In genomic region chr13:59823495-59823894, GRCh38 we compare ENCODE assay signal across 14 cellular contexts.
DNase-seq lines count a peak whose midpoint lies in the region; ATAC-seq and TF ChIP-seq lines count a peak whose summit lies in the region.
"Had no signal": no experiment of that assay in that cellular context is flagged by ENCODE, and none has a peak within 500 bp of the region (broad histone marks: within the 10 kb centered on the region; RNA-seq: fewer than 3 reads in every experiment).

No MANE protein-coding gene starts in this region.

- peak in 1 of 2 experiments; percentile 9; a peak in 1 of 4 replicates for TF ChIP-seq EP300 in SK-N-SH (IDR thresholded peaks at IDR 0.05; ENCODE audit: borderline replicate concordance in 1 of 2, low read depth in 1 of 2, low read length in 1 of 2)

- 38% methylated on average over 2 of the region's 2 CpGs for WGBS in SK-N-SH (ENCODE audit: low lambda C conversion rate)

- H3K79me2 ChIP-seq in SK-N-SH (ENCODE audit: insufficient read depth) = no peaks in the 10 kb centered on the region

- peaks cover 12% of the 10 kb centered on the region for H3F3A ChIP-seq in SK-N-SH (replicated peaks; ENCODE audit: insufficient read depth)

- POLR2A ChIA-PET in SK-N-SH (lab: Yijun Ruan, JAX) = no interaction called here

- H3K4me3 Mint-ChIP-seq in mesothelial cell of epicardium = no peak overlapping the region
- H3K4me3 Mint-ChIP-seq: activated naive CD4-positive, alpha-beta T cell treated with anti-CD3 and anti-CD28 coated beads, Interleukin-2, amount 10 ng/mL, durations not matched to agents 7 days and 5 days; nephron progenitor cell had no signal

- no peak overlapping the region for H3K4me3 ChIP-seq in SK-N-SH (ENCODE audit: low read depth in 2 of 2, low read length in 1 of 2)
- H3K4me3 ChIP-seq in fibroblast of mammary gland (ENCODE audit: control insufficient read depth, low read depth, low read length) = no peak overlapping the region
- H3K4me3 ChIP-seq in retinal pigment epithelial cell (ENCODE audit: low read length) = no peak overlapping the region
- H3K4me3 ChIP-seq: SJCRH30 had no signal

- peaks cover 0 to 7% of the 10 kb centered on the region in 2 experiments for H3K36me3 ChIP-seq in SK-N-SH (replicated peaks in 1 of 2; ENCODE audit: control insufficient read depth in 1 of 2, insufficient read depth in 2 of 2, low read length in 1 of 2)
- H3K36me3 ChIP-seq: SJCRH30 had no signal

- H3K27me3 ChIP-seq in SK-N-SH (ENCODE audit: insufficient read depth) = no peaks in the 10 kb centered on the region
- H3K27me3 ChIP-seq: SJCRH30 had no signal

- ATAC-seq in GM19463 (IDR thresholded peaks at IDR 0.05; ENCODE audit: unreplicated experiment) (no peak), HG02678 (IDR thresholded peaks at IDR 0.05; ENCODE audit: unreplicated experiment) (no peak)

- H3K9me3 Mint-ChIP-seq in mesothelial cell of epicardium = no peaks in the 10 kb centered on the region
- H3K9me3 Mint-ChIP-seq: activated naive CD4-positive, alpha-beta T cell treated with anti-CD3 and anti-CD28 coated beads, Interleukin-2, amount 10 ng/mL, durations not matched to agents 7 days and 5 days; nephron progenitor cell had no signal

- H3K4me2 ChIP-seq in SK-N-SH = 0 out of 2 replicates have a peak overlapping the region, but pooled peaks have one; percentile 8

- peaks cover 2% of the 10 kb centered on the region for H3K36me3 Mint-ChIP-seq in mesothelial cell of epicardium

- H3K4me1 Mint-ChIP-seq in mesothelial cell of epicardium = peaks cover 5% of the 10 kb centered on the region
- H3K4me1 Mint-ChIP-seq: activated naive CD4-positive, alpha-beta T cell treated with anti-CD3 and anti-CD28 coated beads, Interleukin-2, amount 10 ng/mL, durations not matched to agents 7 days and 5 days; nephron progenitor cell had no signal

- TF ChIP-seq CTCF in SK-N-SH (IDR thresholded peaks at IDR 0.05) = no peak
- no peak for TF ChIP-seq CTCF in fibroblast of mammary gland (conservative IDR thresholded peaks at IDR 0.05; ENCODE audit: control insufficient read depth, insufficient read depth, low read depth, low read length)
- no peak for TF ChIP-seq CTCF in retinal pigment epithelial cell (conservative IDR thresholded peaks at IDR 0.05; ENCODE audit: low read depth, low read length)
- no peak for TF ChIP-seq CTCF in mesothelial cell of epicardium (IDR thresholded peaks at IDR 0.05; ENCODE audit: unreplicated experiment)

- H2AFZ ChIP-seq in SK-N-SH (ENCODE audit: low read depth) = 0 out of 2 replicates have a peak overlapping the region, but pooled peaks have one; percentile 6

- no peak overlapping the region for H3K27ac Mint-ChIP-seq in mesothelial cell of epicardium
- H3K27ac Mint-ChIP-seq: activated naive CD4-positive, alpha-beta T cell treated with anti-CD3 and anti-CD28 coated beads, Interleukin-2, amount 10 ng/mL, durations not matched to agents 7 days and 5 days; nephron progenitor cell had no signal

- peak overlapping the region; percentile 19 to 28; a peak in 2 of 4 replicates for H3K27ac ChIP-seq in SK-N-SH (ENCODE audit: low read depth in 2 of 2, low read length in 1 of 2)
- H3K27ac ChIP-seq: SJCRH30 had no signal

- H3K9me2 ChIP-seq in SK-N-SH = no peaks in the 10 kb centered on the region

- CTCF ChIA-PET in SK-N-SH (lab: Yijun Ruan, JAX) = no interaction called here

- H3K9ac ChIP-seq in SK-N-SH = no peak overlapping the region

- H3K27me3 Mint-ChIP-seq in mesothelial cell of epicardium (ENCODE audit: low read depth) = no peaks in the 10 kb centered on the region
- H3K27me3 Mint-ChIP-seq: activated naive CD4-positive, alpha-beta T cell treated with anti-CD3 and anti-CD28 coated beads, Interleukin-2, amount 10 ng/mL, durations not matched to agents 7 days and 5 days had no signal

- H3K9me3 ChIP-seq in SK-N-SH = no peaks in the 10 kb centered on the region
- H3K9me3 ChIP-seq: SJCRH30 had no signal

- peaks cover 4 to 12% of the 10 kb centered on the region in 2 experiments; a peak in 2 of 4 replicates for H3K4me1 ChIP-seq in SK-N-SH (ENCODE audit: control insufficient read depth in 1 of 2, insufficient read depth in 2 of 2, low read depth in 1 of 2, low read length in 1 of 2)
- H3K4me1 ChIP-seq: SJCRH30 had no signal

- no peaks in the 10 kb centered on the region for H4K20me1 ChIP-seq in SK-N-SH (ENCODE audit: insufficient read depth)

- DNase-seq in GM04503 (ENCODE audit: low read depth) (peak; percentile 30), SK-N-SH (no peak), fibroblast of mammary gland (ENCODE audit: low read depth) (peak; percentile 68), retinal pigment epithelial cell (ENCODE audit: low read depth) (peak; percentile 19), mesothelial cell of epicardium (ENCODE audit: low spot score in 2 of 2, unreplicated experiment in 2 of 2) (no peak), NCI-H2227 (lab: John Stamatoyannopoulos, UW; ENCODE audit: unreplicated experiment) (no peak)
- DNase-seq: activated naive CD4-positive, alpha-beta T cell treated with anti-CD3 and anti-CD28 coated beads, Interleukin-2, amount 10 ng/mL, durations not matched to agents 7 days and 5 days; cortex of kidney; NCI-H1417; NCI-H524 treated with DMSO at 0.1 percent for 48 hours; nephron progenitor cell; SJCRH30 had no signal

- TF ChIP-seq RAD21 in SK-N-SH (IDR thresholded peaks at IDR 0.05; ENCODE audit: low read length) = no peak

TF ChIP-seq in SK-N-SH, 30 proteins besides CTCF, POLR2A, EP300 and RAD21:
- TF ChIP-seq PBX3 (IDR thresholded peaks at IDR 0.05) = peak; percentile 50; the same call in 1 of the 2 replicates
- TF ChIP-seq NFIC (IDR thresholded peaks at IDR 0.05; ENCODE audit: borderline replicate concordance) = no peak
- TF ChIP-seq FOSL2 (IDR thresholded peaks at IDR 0.05; ENCODE audit: borderline replicate concordance, low read depth) = peak; percentile 49; the same call in 1 of the 2 replicates
- peak; percentile 41 for TF ChIP-seq TCF12 (IDR thresholded peaks at IDR 0.05)
- TF ChIP-seq JUND (IDR thresholded peaks at IDR 0.05) = no peak

Comparison
In these comparisons a context has a peak if more than half of its experiments do, and no peak if none do; other contexts are left out.
1. DNase-seq: peak in GM04503 (single experiment), fibroblast of mammary gland (single experiment) and retinal pigment epithelial cell (single experiment); none in SK-N-SH (single experiment), mesothelial cell of epicardium (0 of 2) and NCI-H2227 (single experiment).